Comparison of ENCODE assay signal across 1 cellular context in the genomic region with DNA sequence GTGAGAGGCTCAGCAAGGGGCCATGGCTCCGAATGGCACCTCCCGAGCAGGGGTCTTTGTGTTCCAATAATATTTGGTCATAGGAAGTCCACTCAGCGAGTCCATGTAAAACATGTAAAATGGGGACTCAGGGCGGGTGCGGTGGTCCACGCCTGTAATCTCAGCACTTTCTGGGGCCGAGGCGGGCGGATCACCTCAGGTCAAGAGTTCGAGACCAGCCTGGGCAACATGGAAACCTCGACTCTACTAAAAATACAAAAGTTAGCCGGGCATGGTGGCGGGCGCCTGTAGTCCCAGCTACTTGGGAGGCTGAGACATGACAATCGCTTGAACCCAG.
TF ChIP-seq lines count a peak whose summit lies in the region.

No MANE protein-coding gene starts in this region.

TF ChIP-seq in H1, 55 proteins besides CTCF, POLR2A, EP300 and RAD21:
- TF ChIP-seq CEBPB (IDR thresholded peaks at IDR 0.05; ENCODE audit: low read depth, low read length) (no peak), EZH2 (IDR thresholded peaks at IDR 0.05; ENCODE audit: low read depth, low read length, severe bottlenecking) (no peak), JUN (IDR thresholded peaks at IDR 0.05; ENCODE audit: low read depth, low read length) (no peak), GABPA (IDR thresholded peaks at IDR 0.05; ENCODE audit: borderline replicate concordance, insufficient read depth, low read length) (no peak), RFX5 (IDR thresholded peaks at IDR 0.05; ENCODE audit: borderline replicate concordance, low read depth, low read length) (no peak), BCL11A (IDR thresholded peaks at IDR 0.05; ENCODE audit: low read depth in 2 of 2, low read length in 2 of 2) (no peak), SAP30 (IDR thresholded peaks at IDR 0.05; ENCODE audit: insufficient read depth, insufficient replicate concordance, low read length) (no peak), TEAD4 (IDR thresholded peaks at IDR 0.05; ENCODE audit: low read depth, low read length) (no peak), ZNF274 (IDR thresholded peaks at IDR 0.05; ENCODE audit: borderline replicate concordance, extremely low read depth, low read length) (no peak), CREB1 (IDR thresholded peaks at IDR 0.05) (no peak), EGR1 (IDR thresholded peaks at IDR 0.05; ENCODE audit: borderline replicate concordance, low read depth, low read length) (no peak), CHD1 (IDR thresholded peaks at IDR 0.05; ENCODE audit: low read depth, low read length) (no peak), TAF7 (optimal IDR thresholded peaks at IDR 0.05; ENCODE audit: borderline replicate concordance, low read depth, low read length) (no peak), SP4 (IDR thresholded peaks at IDR 0.05; ENCODE audit: low read length) (no peak), GTF2F1 (IDR thresholded peaks at IDR 0.05; ENCODE audit: borderline replicate concordance, low read depth, low read length) (no peak), CBX5 (IDR thresholded peaks at IDR 0.05; ENCODE audit: low read depth, low read length) (no peak), CHD2 (IDR thresholded peaks at IDR 0.05; ENCODE audit: low read length) (no peak)
- TF ChIP-seq, protein P1, sequence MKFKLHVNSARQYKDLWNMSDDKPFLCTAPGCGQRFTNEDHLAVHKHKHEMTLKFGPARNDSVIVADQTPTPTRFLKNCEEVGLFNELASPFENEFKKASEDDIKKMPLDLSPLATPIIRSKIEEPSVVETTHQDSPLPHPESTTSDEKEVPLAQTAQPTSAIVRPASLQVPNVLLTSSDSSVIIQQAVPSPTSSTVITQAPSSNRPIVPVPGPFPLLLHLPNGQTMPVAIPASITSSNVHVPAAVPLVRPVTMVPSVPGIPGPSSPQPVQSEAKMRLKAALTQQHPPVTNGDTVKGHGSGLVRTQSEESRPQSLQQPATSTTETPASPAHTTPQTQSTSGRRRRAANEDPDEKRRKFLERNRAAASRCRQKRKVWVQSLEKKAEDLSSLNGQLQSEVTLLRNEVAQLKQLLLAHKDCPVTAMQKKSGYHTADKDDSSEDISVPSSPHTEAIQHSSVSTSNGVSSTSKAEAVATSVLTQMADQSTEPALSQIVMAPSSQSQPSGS (IDR thresholded peaks at IDR 0.05; ENCODE audit: low read length) = no peak
